Comparison of ENCODE assay signal across 1 cellular context in genomic region chr1:224356685-224357625, GRCh38.
A peak's percentile ranks its signal among the peaks of the same experiment; 100 is the strongest.
TF ChIP-seq lines count a peak whose summit lies in the region.

Gene CNIH4 (plus strand): TSS chr1:224356879. CDS start chr1:224356925, 46 bp downstream.

TF ChIP-seq in K562, 482 proteins besides CTCF, POLR2A, EP300 and RAD21 (continued from another document and continues in another):
- 0 out of 2 replicates have a peak, but pooled peaks have one; percentile 26 for TF ChIP-seq ZFP91 (CRISPR knock-in tag; IDR thresholded peaks at IDR 0.05)
- peak; percentile 99 for TF ChIP-seq HCFC1 (IDR thresholded peaks at IDR 0.05; ENCODE audit: low read depth, low read length)
- TF ChIP-seq CREB5 (CRISPR knock-in tag; IDR thresholded peaks at IDR 0.05): no peak
- peak; percentile 86 for TF ChIP-seq EGR1 (conservative IDR thresholded peaks at IDR 0.05)
- no peak for TF ChIP-seq ZNF668 (CRISPR knock-in tag; IDR thresholded peaks at IDR 0.05)
- no peak for TF ChIP-seq TEAD2 (tag; IDR thresholded peaks at IDR 0.05)
- TF ChIP-seq PCBP1 (IDR thresholded peaks at IDR 0.05; ENCODE audit: low read depth, low read length, poor library complexity, severe bottlenecking): no peak
- no peak for TF ChIP-seq CGGBP1 (CRISPR knock-in tag; IDR thresholded peaks at IDR 0.05)
- TF ChIP-seq BACH1 (tag; IDR thresholded peaks at IDR 0.05): no peak
- TF ChIP-seq KDM1A (IDR thresholded peaks at IDR 0.05): no peak
- TF ChIP-seq ZBTB40 (IDR thresholded peaks at IDR 0.05): peak; percentile 68
- no peak for TF ChIP-seq ZBTB40 (CRISPR knock-in tag; IDR thresholded peaks at IDR 0.05)
- TF ChIP-seq HEY1 (CRISPR knock-in tag; IDR thresholded peaks at IDR 0.05; ENCODE audit: borderline replicate concordance): no peak
- TF ChIP-seq ZBTB8A (IDR thresholded peaks at IDR 0.05; ENCODE audit: partially characterized antibody): no peak
- no peak for TF ChIP-seq KAT7 (CRISPR knock-in tag; IDR thresholded peaks at IDR 0.05; ENCODE audit: borderline replicate concordance)
- TF ChIP-seq ZNF436 (CRISPR knock-in tag; IDR thresholded peaks at IDR 0.05): no peak
- TF ChIP-seq ESRRA (IDR thresholded peaks at IDR 0.05; ENCODE audit: borderline replicate concordance, low read depth): no peak
- TF ChIP-seq NR1H2 (CRISPR knock-in tag; IDR thresholded peaks at IDR 0.05): 0 out of 2 replicates have a peak, but pooled peaks have one; percentile 12
- TF ChIP-seq GATAD2B (IDR thresholded peaks at IDR 0.05; ENCODE audit: borderline replicate concordance): peak; percentile 67; the same call in 1 of the 2 replicates
- no peak for TF ChIP-seq TSC22D4 (tag; IDR thresholded peaks at IDR 0.05)
- TF ChIP-seq HOXB6 (CRISPR knock-in tag; IDR thresholded peaks at IDR 0.05; ENCODE audit: borderline replicate concordance): no peak
- TF ChIP-seq HDAC8 (tag; IDR thresholded peaks at IDR 0.05): no peak
- TF ChIP-seq CREM (IDR thresholded peaks at IDR 0.05; ENCODE audit: low read depth): peak; percentile 85
- peak; percentile 94 for TF ChIP-seq ETS1 (conservative IDR thresholded peaks at IDR 0.05; ENCODE audit: control insufficient read depth, low read depth, low read length)
- no peak for TF ChIP-seq HDGF (IDR thresholded peaks at IDR 0.05)
- peak in 1 of 3 experiments; percentile 72; a peak in 2 of 6 replicates for TF ChIP-seq ZBTB11 (CRISPR knock-in tag; IDR thresholded peaks at IDR 0.05)
- no peak for TF ChIP-seq ZNF280B (CRISPR knock-in tag; IDR thresholded peaks at IDR 0.05)
- no peak for TF ChIP-seq CHAMP1 (IDR thresholded peaks at IDR 0.05)
- TF ChIP-seq LEF1 (IDR thresholded peaks at IDR 0.05): no peak
- TF ChIP-seq SMAD2 (IDR thresholded peaks at IDR 0.05; ENCODE audit: low read depth, low read length): no peak
- TF ChIP-seq CHCHD3 (CRISPR knock-in tag; IDR thresholded peaks at IDR 0.05): no peak
- TF ChIP-seq GTF2A2 (tag; IDR thresholded peaks at IDR 0.05): no peak
- TF ChIP-seq FOXP1 (CRISPR knock-in tag; IDR thresholded peaks at IDR 0.05): no peak; the same call in 1 of the 2 replicates
- peak; percentile 65 for TF ChIP-seq ATF7 (IDR thresholded peaks at IDR 0.05)
- TF ChIP-seq ZNF717 (CRISPR knock-in tag; IDR thresholded peaks at IDR 0.05): no peak
- TF ChIP-seq NKRF (IDR thresholded peaks at IDR 0.05; ENCODE audit: borderline replicate concordance): peak; percentile 61
- no peak; a peak in 1 of 3 replicates for TF ChIP-seq CBX3 (IDR thresholded peaks at IDR 0.05; ENCODE audit: borderline replicate concordance in 1 of 2, low read length in 2 of 2)
